20 cellular contexts compared by ENCODE assay signal in genomic region chr12:55670213-55670730, GRCh38. TPM values are rescaled to one million over a fixed set of nuclear protein-coding genes. Genes with fewer than 3 reads are reported as not detected.
"Had no signal": no experiment of that assay in that cellular context is flagged by ENCODE, and none has a peak within 500 bp of the region (broad histone marks: within the 10 kb centered on the region; RNA-seq: fewer than 3 reads in every experiment).

No MANE protein-coding gene starts in this region.

- H3K9me3 Mint-ChIP-seq: activated naive CD8-positive, alpha-beta T cell treated with anti-CD3 and anti-CD28 coated beads for 36 hours; natural killer cell had no signal

- H3K4me1 ChIP-seq: body of pancreas, lower lobe of right lung had no signal

- H3K4me3 ChIP-seq: body of pancreas, heart right ventricle, lower lobe of right lung, thoracic aorta had no signal

- ATAC-seq: body of pancreas, heart right ventricle, natural killer cell had no signal

- H3K27ac ChIP-seq: body of pancreas, heart right ventricle, lower lobe of right lung, thoracic aorta, VCaP had no signal

- H3K36me3 ChIP-seq: heart right ventricle, lower lobe of right lung, thoracic aorta had no signal

- H3K9me3 ChIP-seq: body of pancreas, heart right ventricle, lower lobe of right lung, thoracic aorta had no signal

- H3K27me3 Mint-ChIP-seq: activated naive CD8-positive, alpha-beta T cell treated with anti-CD3 and anti-CD28 coated beads for 36 hours had no signal

- H3K27ac Mint-ChIP-seq: activated naive CD8-positive, alpha-beta T cell treated with anti-CD3 and anti-CD28 coated beads for 36 hours; natural killer cell had no signal

- H3K27me3 ChIP-seq: body of pancreas, heart right ventricle had no signal

- H3K4me3 Mint-ChIP-seq: activated naive CD8-positive, alpha-beta T cell treated with anti-CD3 and anti-CD28 coated beads for 36 hours; natural killer cell had no signal

- DNase-seq: activated CD4-positive, CD25-positive, alpha-beta regulatory T cell treated with anti-CD3 and anti-CD28 coated beads, Interleukin-2, amount 50 U/mL, for 72 hours; activated CD8-positive, alpha-beta memory T cell treated with anti-CD3 and anti-CD28 coated beads for 24 hours; activated gamma-delta T cell treated with Interleukin-2 at 50 U/mL for 16 hours; activated naive CD8-positive, alpha-beta T cell treated with anti-CD3 and anti-CD28 coated beads for 36 hours; amygdala; body of pancreas; caudate nucleus; erythroblast; heart right ventricle; lower lobe of right lung; natural killer cell; nucleus accumbens; retina; T-helper 2 cell had no signal

- H3K36me3 Mint-ChIP-seq: activated naive CD8-positive, alpha-beta T cell treated with anti-CD3 and anti-CD28 coated beads for 36 hours; natural killer cell had no signal

- H3K4me1 Mint-ChIP-seq: natural killer cell had no signal

RNA-seq across cellular contexts. Expression of gene OR10P1, which starts 33.6 kb away (rescaled TPM):
- total RNA-seq: activated naive CD8-positive, alpha-beta T cell treated with anti-CD3 and anti-CD28 coated beads for 36 hours; body of pancreas; frontal cortex; heart right ventricle; lower lobe of right lung; mesenteric fat pad; natural killer cell; skeletal muscle tissue; thoracic aorta; urinary bladder had no signal
- polyA plus RNA-seq: heart right ventricle, urinary bladder had no signal
